ENCODE assay signal across 8 cellular contexts in genomic region chr18:11981633-11982366, GRCh38. TPM values are rescaled to one million over a fixed set of nuclear protein-coding genes. Genes with fewer than 3 reads are reported as not detected.
DNase-seq lines count a peak whose midpoint lies in the region; ATAC-seq and TF ChIP-seq lines count a peak whose summit lies in the region.

No MANE protein-coding gene starts in this region.

- H3K27me3 ChIP-seq in left ventricle myocardium inferior (ENCODE audit: low read depth) = no peaks in the 10 kb centered on the region

- H3K9me3 ChIP-seq in left ventricle myocardium inferior (replicated peaks) = no peaks in the 10 kb centered on the region

- peak overlapping the region; percentile 97 for H3K4me3 ChIP-seq in left ventricle myocardium inferior
- H3K4me3 ChIP-seq in retinal pigment epithelial cell (ENCODE audit: low read length) = peak overlapping the region; percentile 69

- no peaks in the 10 kb centered on the region for H3K27me3 Mint-ChIP-seq in activated naive CD4-positive, alpha-beta T cell treated with anti-CD3 and anti-CD28 coated beads, Interleukin-2, amount 50 U/mL, for 24 hours

- peaks cover 61% of the 10 kb centered on the region for H3K4me1 ChIP-seq in left ventricle myocardium inferior

- TF ChIP-seq CTCF in left ventricle myocardium inferior (IDR thresholded peaks at IDR 0.05; ENCODE audit: borderline replicate concordance) = peak; percentile 14
- TF ChIP-seq CTCF in retinal pigment epithelial cell (conservative IDR thresholded peaks at IDR 0.05; ENCODE audit: low read depth, low read length) = no peak

- H3K27ac Mint-ChIP-seq in activated naive CD4-positive, alpha-beta T cell treated with anti-CD3 and anti-CD28 coated beads, Interleukin-2, amount 50 U/mL, for 24 hours = peak overlapping the region; percentile 41

- H3K9me3 Mint-ChIP-seq in activated naive CD4-positive, alpha-beta T cell treated with anti-CD3 and anti-CD28 coated beads, Interleukin-2, amount 50 U/mL, for 24 hours = no peaks in the 10 kb centered on the region

- peak overlapping the region; percentile 88 for H3K4me3 Mint-ChIP-seq in activated naive CD4-positive, alpha-beta T cell treated with anti-CD3 and anti-CD28 coated beads, Interleukin-2, amount 50 U/mL, for 24 hours

- peaks cover 14% of the 10 kb centered on the region for H3K4me1 Mint-ChIP-seq in activated naive CD4-positive, alpha-beta T cell treated with anti-CD3 and anti-CD28 coated beads, Interleukin-2, amount 50 U/mL, for 24 hours

- peak; percentile 27 for ATAC-seq in HG02759 (IDR thresholded peaks at IDR 0.05; ENCODE audit: unreplicated experiment)

- peak overlapping the region; percentile 97 for H3K27ac ChIP-seq in left ventricle myocardium inferior (replicated peaks)

- intact Hi-C loops in left ventricle myocardium inferior (cut with micrococcal nuclease) = no loop called here

- DNase-seq in NCI-H82 (lab: John Stamatoyannopoulos, UW) (peak; percentile 60), NCI-H82 treated with DMSO at 0.1 percent for 48 hours (lab: John Stamatoyannopoulos, UW; ENCODE audit: unreplicated experiment) (no peak), NCI-H2227 treated with DMSO at 0.1 percent for 48 hours (lab: John Stamatoyannopoulos, UW) (peak; percentile 49), left ventricle myocardium inferior (peak; percentile 44), retinal pigment epithelial cell (ENCODE audit: low read depth) (no peak), ureter (ENCODE audit: low spot score) (no peak)

- no peaks in the 10 kb centered on the region for H3K36me3 Mint-ChIP-seq in activated naive CD4-positive, alpha-beta T cell treated with anti-CD3 and anti-CD28 coated beads, Interleukin-2, amount 50 U/mL, for 24 hours

- H3K36me3 ChIP-seq in left ventricle myocardium inferior = no peaks in the 10 kb centered on the region

RNA-seq across cellular contexts. Expression of gene IMPA2, which starts 0.5 kb away (rescaled TPM):
- total RNA-seq in left ventricle myocardium inferior = 51.5 TPM
- total RNA-seq in ureter = 14.3 TPM

Comparison
In these comparisons a context has a peak if more than half of its experiments do, and no peak if none do; other contexts are left out.
1. DNase-seq: peak in NCI-H82 (single experiment), NCI-H2227 treated with DMSO at 0.1 percent for 48 hours (single experiment) and left ventricle myocardium inferior (single experiment); none in NCI-H82 treated with DMSO at 0.1 percent for 48 hours (single experiment), retinal pigment epithelial cell (single experiment) and ureter (single experiment).